In the genomic region with DNA sequence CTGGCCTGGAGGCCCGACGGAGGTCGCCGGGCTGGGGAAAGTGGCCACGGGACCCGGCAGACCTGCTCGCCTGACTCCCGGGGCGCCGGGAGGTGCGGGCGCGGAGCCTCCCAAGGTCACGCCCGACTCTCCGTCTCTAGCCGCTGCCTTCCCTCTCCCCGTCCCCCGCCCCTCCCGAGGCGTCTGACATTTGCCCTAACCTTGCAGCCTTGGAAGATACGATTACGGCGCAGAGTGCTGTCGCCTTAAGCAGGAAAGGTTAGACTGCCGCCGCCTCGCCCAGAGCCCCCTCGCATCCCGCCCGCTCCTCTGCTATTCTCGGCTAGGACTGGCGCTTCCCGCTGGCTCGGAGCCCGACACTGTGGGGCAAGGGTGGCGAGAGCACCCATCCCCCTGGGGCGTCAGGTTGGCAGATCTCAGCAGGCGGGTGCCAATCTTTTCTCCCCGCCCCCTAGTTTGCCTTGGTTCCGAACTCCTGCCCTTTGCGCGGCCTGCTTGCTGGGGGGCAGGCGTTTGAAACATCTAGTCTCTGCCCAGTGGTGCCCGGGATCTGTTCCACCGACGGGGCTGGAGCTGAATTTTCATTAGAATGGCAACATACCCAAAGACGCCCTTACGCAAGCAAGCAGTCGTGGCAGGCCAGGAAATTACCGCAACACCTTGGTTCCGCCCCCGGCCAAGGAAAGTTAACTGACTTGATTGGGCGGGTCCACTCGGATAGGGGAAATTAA, we compare ENCODE assay signal across 8 cellular contexts. TPM values are rescaled to one million over a fixed set of nuclear protein-coding genes. Genes with fewer than 3 reads are reported as not detected.
A peak's percentile ranks its signal among the peaks of the same experiment; 100 is the strongest.
DNase-seq lines count a peak whose midpoint lies in the region; ATAC-seq and TF ChIP-seq lines count a peak whose summit lies in the region.

No MANE protein-coding gene starts in this region.

- peaks cover 3% of the 10 kb centered on the region; the same call in 1 of the 2 replicates for H4K20me1 ChIP-seq in DND-41 (ENCODE audit: insufficient read depth, low read length)

- peaks cover 13% of the 10 kb centered on the region for H3K79me2 ChIP-seq in DND-41 (ENCODE audit: insufficient read depth, low read length)

- H3K9me3 ChIP-seq in DND-41 (ENCODE audit: insufficient read depth, low read length, severe bottlenecking) (no peaks in the 10 kb centered on the region), left ventricle myocardium inferior (replicated peaks) (no peaks in the 10 kb centered on the region)

- H3K4me2 ChIP-seq in DND-41 (ENCODE audit: insufficient read depth, low read length), result peak overlapping the region; percentile 81

- intact Hi-C loops in left ventricle myocardium inferior (cut with micrococcal nuclease), result no loop called here

- peak overlapping the region; percentile 77 for H2AFZ ChIP-seq in DND-41 (ENCODE audit: low read depth, low read length)

- H3K27me3 ChIP-seq in DND-41 (ENCODE audit: insufficient read depth, low read length, poor library complexity) (no peaks in the 10 kb centered on the region), left ventricle myocardium inferior (ENCODE audit: low read depth) (no peaks in the 10 kb centered on the region)

- ATAC-seq in DND-41 (ENCODE audit: insufficient read depth, low read depth) (peak; percentile 71), GM21529 (IDR thresholded peaks at IDR 0.05; ENCODE audit: unreplicated experiment) (peak; percentile 42)

- H3K4me3 ChIP-seq in DND-41 (ENCODE audit: low read depth in 1 of 2, low read length in 2 of 2) (peak overlapping the region; percentile 35 to 99), left ventricle myocardium inferior (peak overlapping the region; percentile 94)

- H3K9ac ChIP-seq in DND-41 (ENCODE audit: low read depth, low read length), result peak overlapping the region; percentile 64

- peak overlapping the region; percentile 55 for H3K27ac ChIP-seq in DND-41 (ENCODE audit: low read length)
- H3K27ac ChIP-seq in left ventricle myocardium inferior (replicated peaks), result peak overlapping the region; percentile 98

- no peak for TF ChIP-seq CTCF in DND-41 (IDR thresholded peaks at IDR 0.05; ENCODE audit: borderline replicate concordance, extremely low read depth, low read length, poor library complexity, severe bottlenecking)
- no peak for TF ChIP-seq CTCF in left ventricle myocardium inferior (IDR thresholded peaks at IDR 0.05; ENCODE audit: borderline replicate concordance)

- H3K36me3 ChIP-seq in DND-41 (ENCODE audit: insufficient read depth, low read length) (no peaks in the 10 kb centered on the region; the same call in 1 of the 2 replicates), left ventricle myocardium inferior (no peaks in the 10 kb centered on the region)

- DNase-seq in DND-41 (peak; percentile 68), HuH-7 (ENCODE audit: low spot score) (peak; percentile 32), SKM-1 treated with dmso at 0.1 percent for 144 hours (lab: John Stamatoyannopoulos, UW; ENCODE audit: unreplicated experiment) (peak; percentile 87), left ventricle myocardium inferior (peak; percentile 82), putamen (ENCODE audit: low spot score) (peak; percentile 65), NCI-H1417 treated with DMSO at 0.1 percent for 48 hours (lab: John Stamatoyannopoulos, UW) (no peak)
- DNase-seq in activated naive CD8-positive, alpha-beta T cell treated with anti-CD3 and anti-CD28 coated beads, Interleukin-2, amount 50 U/mL, for 16 hours (ENCODE audit: low read depth, low spot score), result peak; percentile 29

- H3K4me1 ChIP-seq in DND-41 (ENCODE audit: insufficient read depth, low read length) (peaks cover 32% of the 10 kb centered on the region), left ventricle myocardium inferior (peaks cover 77% of the 10 kb centered on the region)

RNA-seq across cellular contexts. Expression of a gene that starts 0.8 kb away (rescaled TPM):
- 280 TPM for total RNA-seq in left ventricle myocardium inferior
